Comparison of ENCODE assay signal across 27 cellular contexts in the genomic region with DNA sequence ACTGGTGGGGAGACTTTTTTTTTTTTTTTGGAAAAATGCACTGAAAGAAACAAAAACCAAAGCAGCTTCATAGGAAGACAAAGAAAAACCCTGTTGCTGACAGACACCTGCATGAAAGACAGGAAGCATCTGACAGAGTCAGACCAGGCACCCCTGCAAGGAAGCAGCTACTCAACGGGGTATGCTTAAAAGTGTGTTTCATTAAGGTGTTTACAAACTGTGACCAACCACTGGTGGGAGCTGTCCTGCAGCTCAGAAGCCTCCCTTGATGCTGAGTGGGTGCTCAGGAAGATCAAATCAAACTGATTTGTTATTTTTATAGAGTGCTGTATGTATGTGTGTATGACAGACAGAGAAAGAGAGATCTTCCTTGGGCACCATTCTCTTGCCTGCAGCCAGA. TPM values are rescaled to one million over a fixed set of nuclear protein-coding genes. Genes with fewer than 3 reads are reported as not detected.
A peak's percentile ranks its signal among the peaks of the same experiment; 100 is the strongest.
DNase-seq lines count a peak whose midpoint lies in the region; ATAC-seq, FAIRE-seq and TF ChIP-seq lines count a peak whose summit lies in the region.
"Had no signal": no experiment of that assay in that cellular context is flagged by ENCODE, and none has a peak within 500 bp of the region (broad histone marks: within the 10 kb centered on the region; RNA-seq: fewer than 3 reads in every experiment).

No MANE protein-coding gene starts in this region.

- no peak overlapping the region for H2BK20ac ChIP-seq in H1 (ENCODE audit: low read length)

- H3K18ac ChIP-seq in H1 (ENCODE audit: extremely low read depth, low read length): no peak overlapping the region

- H2BK12ac ChIP-seq in H1 (ENCODE audit: low read depth, low read length): no peak overlapping the region

- TF ChIP-seq CTCF in H1 (IDR thresholded peaks at IDR 0.05; ENCODE audit: control extremely low read depth in 1 of 3, insufficient read depth in 1 of 3, low read depth in 1 of 3, low read length in 3 of 3): peak in 2 of 3 experiments; percentile 12 to 19; a peak in 2 of 4 replicates

- 67% methylated on average over 1 of the region's 1 CpG; no CpG with 5 or more reads in 1 of the 2 experiments for WGBS in H1 (ENCODE audit: extremely low coverage in 1 of 2, insufficient coverage in 1 of 2, insufficient read length in 1 of 2, insufficient replicate concordance in 2 of 2, low coverage in 1 of 2, low lambda C conversion rate in 2 of 2, missing lambda C conversion rate in 1 of 2), 2 experiments
- 6% methylated on average over 1 of the region's 1 CpG for WGBS in thymus

- no peak overlapping the region for H3K9ac ChIP-seq in H1 (replicated peaks in 1 of 4; ENCODE audit: extremely low read depth in 1 of 4, low read depth in 3 of 4, low read length in 3 of 4)
- H3K9ac ChIP-seq: parathyroid adenoma had no signal

- no peaks in the 10 kb centered on the region for H3K4me1 Mint-ChIP-seq in activated naive CD4-positive, alpha-beta T cell treated with anti-CD3 and anti-CD28 coated beads for 36 hours (ENCODE audit: low read depth)
- H3K4me1 Mint-ChIP-seq in activated naive CD4-positive, alpha-beta T cell treated with anti-CD3 and anti-CD28 coated beads, Interleukin-2, amount 10 ng/mL, durations not matched to agents 7 days and 5 days: no peaks in the 10 kb centered on the region
- H3K4me1 Mint-ChIP-seq: activated B cell treated with CpG ODN at 0.5 μM for 24 hours; activated CD4-positive, alpha-beta memory T cell treated with anti-CD3 and anti-CD28 coated beads, Interleukin-2, amount 10 ng/mL, durations not matched to agents 7 days and 5 days; CD14-positive monocyte; memory B cell; natural killer cell; stimulated activated memory B cell treated with anti-CD40 and anti-IgM and Interleukin-4, amounts not matched to agents 10 μg/mL and 1 μg/mL and 100 μg/mL, for 72 hours had no signal

- H3K4me2 ChIP-seq in H1 (ENCODE audit: insufficient read depth in 1 of 2, low read depth in 2 of 2, low read length in 2 of 2): no peak overlapping the region

- no peak overlapping the region for H3K14ac ChIP-seq in H1 (ENCODE audit: insufficient read length)

- H4K5ac ChIP-seq in H1 (ENCODE audit: insufficient read length, low read depth, low read length): no peak overlapping the region

- peaks cover 5% of the 10 kb centered on the region for H3K27me3 Mint-ChIP-seq in activated naive CD4-positive, alpha-beta T cell treated with anti-CD3 and anti-CD28 coated beads for 36 hours (ENCODE audit: low read depth)
- H3K27me3 Mint-ChIP-seq in activated naive CD4-positive, alpha-beta T cell treated with anti-CD3 and anti-CD28 coated beads, Interleukin-2, amount 10 ng/mL, durations not matched to agents 7 days and 5 days: peaks cover 5% of the 10 kb centered on the region

- intact Hi-C loops in activated naive CD4-positive, alpha-beta T cell treated with anti-CD3 and anti-CD28 coated beads for 36 hours (cut with micrococcal nuclease): no loop called here

- H2BK5ac ChIP-seq in H1 (ENCODE audit: low read depth, low read length): no peak overlapping the region

- no peak overlapping the region for H2BK15ac ChIP-seq in H1 (ENCODE audit: low read length)

- CTCF ChIA-PET in activated naive CD4-positive, alpha-beta T cell treated with anti-CD3 and anti-CD28 coated beads for 36 hours (lab: Charles Lee): no interaction called here
- CTCF ChIA-PET in activated naive CD4-positive, alpha-beta T cell treated with anti-CD3 and anti-CD28 coated beads, Interleukin-2, amount 10 ng/mL, durations not matched to agents 7 days and 5 days (lab: Charles Lee): interaction anchor here (0.7 kb wide), 1 partner anchor 697 kb away, joined by 3 read pairs; no protein-coding TSS in a partner anchor
- CTCF ChIA-PET in H1 (lab: Charles Lee; ENCODE audit: partially characterized antibody): interaction anchor here (0.7 to 1.1 kb wide), 8 partner anchors 18 to 975 kb away, joined by 3 to 5 read pairs (median 3); no protein-coding TSS in a partner anchor

- TF ChIP-seq EP300 in H1 (IDR thresholded peaks at IDR 0.05; ENCODE audit: borderline replicate concordance in 1 of 2, low read depth in 2 of 2, low read length in 2 of 2): no peak

- H3K23me2 ChIP-seq in H1 (ENCODE audit: low read depth, low read length): no peaks in the 10 kb centered on the region

- peak; percentile 7 for DNase-seq in activated naive CD4-positive, alpha-beta T cell treated with anti-CD3 and anti-CD28 coated beads for 36 hours
- no peak for DNase-seq in activated naive CD4-positive, alpha-beta T cell treated with anti-CD3 and anti-CD28 coated beads, Interleukin-2, amount 10 ng/mL, durations not matched to agents 7 days and 5 days
- DNase-seq in NCI-H524 treated with DMSO at 0.1 percent for 48 hours (lab: John Stamatoyannopoulos, UW): peak; percentile 26
- DNase-seq in H1 (ENCODE audit: low read depth in 1 of 2, low spot score in 2 of 2): peak in 1 of 2 experiments; percentile 34
- no peak for DNase-seq in activated CD8-positive, alpha-beta memory T cell treated with anti-CD3 and anti-CD28 coated beads, Interleukin-2, amount 50 U/mL, for 4 hours
- no peak for DNase-seq in NCI-H510A (lab: John Stamatoyannopoulos, UW)
- DNase-seq: activated B cell treated with CpG ODN at 0.5 μM for 24 hours; activated CD4-positive, alpha-beta memory T cell treated with anti-CD3 and anti-CD28 coated beads, Interleukin-2, amount 10 ng/mL, durations not matched to agents 7 days and 5 days; activated T-cell treated with anti-CD3 and anti-CD28 coated beads, Interleukin-2, amount 50 U/mL, for 48 hours; DMS53; kidney; natural killer cell; NCI-H1436 treated with DMSO at 0.1 percent for 48 hours; sigmoid colon; SJCRH30; testis had no signal

- H3K4ac ChIP-seq in H1 (replicated peaks; ENCODE audit: insufficient read length, low read depth, low read length): no peak overlapping the region

- no peak overlapping the region for H3K23ac ChIP-seq in H1 (ENCODE audit: insufficient read length)

- H3K4me3 ChIP-seq in H1 (ENCODE audit: extremely low read depth in 1 of 4, insufficient read depth in 2 of 4, low read depth in 3 of 4, low read length in 4 of 4): no peak overlapping the region
- H3K4me3 ChIP-seq in thymus (ENCODE audit: low read length): no peak overlapping the region
- H3K4me3 ChIP-seq: sigmoid colon, SJCRH30, testis had no signal

- no peak overlapping the region for H4K8ac ChIP-seq in H1 (ENCODE audit: extremely low read depth, insufficient read depth, low read length)

- H2AK5ac ChIP-seq in H1 (ENCODE audit: low read depth, low read length): no peak overlapping the region

- H3K27me3 ChIP-seq in H1 (replicated peaks in 1 of 4; ENCODE audit: control insufficient read depth in 3 of 4, extremely low read depth in 1 of 4, insufficient read depth in 3 of 4, low read length in 3 of 4) (no peaks in the 10 kb centered on the region), thymus (ENCODE audit: control insufficient read depth, insufficient read depth) (no peaks in the 10 kb centered on the region)
- H3K27me3 ChIP-seq: sigmoid colon, SJCRH30, testis had no signal

- H3K27ac Mint-ChIP-seq in activated naive CD4-positive, alpha-beta T cell treated with anti-CD3 and anti-CD28 coated beads for 36 hours: no peak overlapping the region
- H3K27ac Mint-ChIP-seq in activated naive CD4-positive, alpha-beta T cell treated with anti-CD3 and anti-CD28 coated beads, Interleukin-2, amount 10 ng/mL, durations not matched to agents 7 days and 5 days: no peak overlapping the region
- H3K27ac Mint-ChIP-seq: activated B cell treated with CpG ODN at 0.5 μM for 24 hours; activated CD4-positive, alpha-beta memory T cell treated with anti-CD3 and anti-CD28 coated beads, Interleukin-2, amount 10 ng/mL, durations not matched to agents 7 days and 5 days; activated naive CD8-positive, alpha-beta T cell; CD14-positive monocyte; memory B cell; natural killer cell; stimulated activated memory B cell treated with anti-CD40 and anti-IgM and Interleukin-4, amounts not matched to agents 10 μg/mL and 1 μg/mL and 100 μg/mL, for 72 hours had no signal

- no peaks in the 10 kb centered on the region for H3K79me2 ChIP-seq in H1 (ENCODE audit: control insufficient read depth in 1 of 2, insufficient read depth in 2 of 2, low read length in 2 of 2)
- H3K79me2 ChIP-seq: parathyroid adenoma had no signal

- no peak for TF ChIP-seq POLR2A in H1 (IDR thresholded peaks at IDR 0.05; ENCODE audit: control extremely low read depth in 1 of 2, low read depth in 2 of 2, low read length in 2 of 2)

- TF ChIP-seq RAD21 in H1 (IDR thresholded peaks at IDR 0.05 in 1 of 2, conservative IDR thresholded peaks at IDR 0.05 in 1 of 2; ENCODE audit: low read depth in 2 of 2, low read length in 2 of 2): peak in 1 of 2 experiments; percentile 45; a peak in 1 of 4 replicates

- H3K4me3 Mint-ChIP-seq in activated naive CD4-positive, alpha-beta T cell treated with anti-CD3 and anti-CD28 coated beads for 36 hours: no peak overlapping the region
- no peak overlapping the region for H3K4me3 Mint-ChIP-seq in activated naive CD4-positive, alpha-beta T cell treated with anti-CD3 and anti-CD28 coated beads, Interleukin-2, amount 10 ng/mL, durations not matched to agents 7 days and 5 days
- H3K4me3 Mint-ChIP-seq: activated B cell treated with CpG ODN at 0.5 μM for 24 hours; activated CD4-positive, alpha-beta memory T cell treated with anti-CD3 and anti-CD28 coated beads, Interleukin-2, amount 10 ng/mL, durations not matched to agents 7 days and 5 days; activated naive CD8-positive, alpha-beta T cell; CD14-positive monocyte; memory B cell; natural killer cell; stimulated activated memory B cell treated with anti-CD40 and anti-IgM and Interleukin-4, amounts not matched to agents 10 μg/mL and 1 μg/mL and 100 μg/mL, for 72 hours had no signal

- H3K27ac ChIP-seq in H1 (ENCODE audit: low read depth, low read length) (no peak overlapping the region), thymus (ENCODE audit: low read depth) (peak overlapping the region; percentile 20)
- H3K27ac ChIP-seq: parathyroid adenoma, sigmoid colon, SJCRH30, testis had no signal

- H3K36me3 ChIP-seq in H1 (ENCODE audit: control insufficient read depth in 2 of 4, insufficient read depth in 4 of 4, low read length in 3 of 4) (no peaks in the 10 kb centered on the region), thymus (ENCODE audit: control insufficient read depth, insufficient read depth) (no peaks in the 10 kb centered on the region)
- H3K36me3 ChIP-seq: sigmoid colon, SJCRH30 had no signal

- no peaks in the 10 kb centered on the region for H3K36me3 Mint-ChIP-seq in activated naive CD4-positive, alpha-beta T cell treated with anti-CD3 and anti-CD28 coated beads for 36 hours (ENCODE audit: low read depth)
- H3K36me3 Mint-ChIP-seq in activated naive CD4-positive, alpha-beta T cell treated with anti-CD3 and anti-CD28 coated beads, Interleukin-2, amount 10 ng/mL, durations not matched to agents 7 days and 5 days: no peaks in the 10 kb centered on the region
- H3K36me3 Mint-ChIP-seq: activated naive CD8-positive, alpha-beta T cell; CD14-positive monocyte; memory B cell; natural killer cell; stimulated activated memory B cell treated with anti-CD40 and anti-IgM and Interleukin-4, amounts not matched to agents 10 μg/mL and 1 μg/mL and 100 μg/mL, for 72 hours had no signal

- H2AFZ ChIP-seq in H1 (ENCODE audit: low read length): peak overlapping the region; percentile 21; the same call in 1 of the 2 replicates
- H2AFZ ChIP-seq: parathyroid adenoma had no signal

- POLR2A ChIA-PET in H1 (lab: Charles Lee; ENCODE audit: partially characterized antibody): interaction anchor here (0.6 kb wide), 1 partner anchor 29 kb away, joined by 3 read pairs; no protein-coding TSS in a partner anchor

- H3K9me3 ChIP-seq in H1 (ENCODE audit: insufficient read depth in 2 of 2, low read depth in 1 of 2, low read length in 1 of 2) (no peaks in the 10 kb centered on the region), thymus (ENCODE audit: control insufficient read depth) (no peaks in the 10 kb centered on the region)
- H3K9me3 ChIP-seq: sigmoid colon, SJCRH30, testis had no signal

- H3K4me1 ChIP-seq in H1 (replicated peaks in 1 of 4; ENCODE audit: control insufficient read depth in 3 of 4, insufficient read depth in 4 of 4, low read length in 3 of 4): peaks cover 2 to 16% (median 7%) of the 10 kb centered on the region in 4 experiments; a peak in 5 of 7 replicates
- H3K4me1 ChIP-seq in thymus (ENCODE audit: control insufficient read depth, insufficient read depth, low read length): no peaks in the 10 kb centered on the region
- H3K4me1 ChIP-seq: parathyroid adenoma, sigmoid colon, SJCRH30, testis had no signal

- H3K56ac ChIP-seq in H1 (replicated peaks; ENCODE audit: insufficient read length, low read depth, low read length): no peak overlapping the region

- no peaks in the 10 kb centered on the region for H4K20me1 ChIP-seq in H1 (replicated peaks in 1 of 2; ENCODE audit: control insufficient read depth in 1 of 2, insufficient read depth in 2 of 2, low read length in 2 of 2)

- FAIRE-seq in H1 (lab: Jason Lieb, UNC): no peak
- FAIRE-seq: colon, HTR-8/SVneo, kidney had no signal

- no peak overlapping the region for H4K91ac ChIP-seq in H1 (replicated peaks; ENCODE audit: insufficient read length, low read length)

- H2BK120ac ChIP-seq in H1 (replicated peaks; ENCODE audit: low read depth, low read length): no peak overlapping the region

- H3K79me1 ChIP-seq in H1 (ENCODE audit: low read depth, low read length): no peaks in the 10 kb centered on the region

- H3K9me3 Mint-ChIP-seq in activated naive CD4-positive, alpha-beta T cell treated with anti-CD3 and anti-CD28 coated beads for 36 hours: no peaks in the 10 kb centered on the region
- H3K9me3 Mint-ChIP-seq in activated naive CD4-positive, alpha-beta T cell treated with anti-CD3 and anti-CD28 coated beads, Interleukin-2, amount 10 ng/mL, durations not matched to agents 7 days and 5 days: no peaks in the 10 kb centered on the region
- H3K9me3 Mint-ChIP-seq: activated B cell treated with CpG ODN at 0.5 μM for 24 hours; activated CD4-positive, alpha-beta memory T cell treated with anti-CD3 and anti-CD28 coated beads, Interleukin-2, amount 10 ng/mL, durations not matched to agents 7 days and 5 days; memory B cell; natural killer cell had no signal

- ATAC-seq in HG02870 (IDR thresholded peaks at IDR 0.05; ENCODE audit: unreplicated experiment): no peak
- ATAC-seq: natural killer cell; stimulated activated memory B cell treated with anti-CD40 and anti-IgM and Interleukin-4, amounts not matched to agents 10 μg/mL and 1 μg/mL and 100 μg/mL, for 72 hours had no signal

RNA-seq across cellular contexts. Expression of a gene that starts 34.7 kb away (rescaled TPM):
- not detected for total RNA-seq in activated naive CD4-positive, alpha-beta T cell treated with anti-CD3 and anti-CD28 coated beads for 36 hours
- total RNA-seq in H1 (2021; fragmentation: NEBNext Ultra II Directional; extraction: Animal tissue kit (Norgen Biotek cat#: 25700)): not detected in 2 replicates
- polyA plus RNA-seq in H1 (2011; rRNA removed) (not detected in 2 replicates), thymus (0.02 TPM)
- not detected for polyA plus RNA-seq in H1 (2011; cell fraction: cytosol; rRNA removed)
- polyA plus RNA-seq in H1 (2011; cell fraction: nucleus; rRNA removed): 0.07 TPM
- not detected in 4 replicates for polyA plus RNA-seq in H1 (2012, experiment 1 of 2)
- not detected for polyA plus RNA-seq in H1 (2012, experiment 2 of 2)
- not detected for polyA plus RNA-seq in H1 (2013, experiment 1 of 2)
- polyA plus RNA-seq in H1 (2013, experiment 2 of 2): not detected
- polyA minus RNA-seq in H1 (2011; rRNA and poly(A)+ RNA removed): 0.38 TPM in 1 of 2 replicates, not detected in the other
- not detected for polyA minus RNA-seq in H1 (2011; cell fraction: cytosol; rRNA and poly(A)+ RNA removed)
- polyA minus RNA-seq in H1 (2011; cell fraction: nucleus; rRNA and poly(A)+ RNA removed): 0.40 TPM
- total RNA-seq: A673; activated B cell treated with CpG ODN at 0.5 μM for 24 hours; activated CD4-positive, alpha-beta memory T cell treated with anti-CD3 and anti-CD28 coated beads, Interleukin-2, amount 10 ng/mL, durations not matched to agents 7 days and 5 days; kidney; natural killer cell; SJCRH30; T-helper 2 cell treated with Interferon-gamma antibody and Interleukin-4, amounts not matched to agents 100 ng/mL and 5 ng/mL, for 36 hours had no signal
- polyA plus RNA-seq: CD14-positive monocyte, sigmoid colon had no signal

Comparison
In these comparisons a context has a peak if more than half of its experiments do, and no peak if none do; other contexts are left out.
1. DNase-seq: peak in activated naive CD4-positive, alpha-beta T cell treated with anti-CD3 and anti-CD28 coated beads for 36 hours (single experiment) and NCI-H524 treated with DMSO at 0.1 percent for 48 hours (single experiment); none in activated naive CD4-positive, alpha-beta T cell treated with anti-CD3 and anti-CD28 coated beads, Interleukin-2, amount 10 ng/mL, durations not matched to agents 7 days and 5 days (single experiment), activated CD8-positive, alpha-beta memory T cell treated with anti-CD3 and anti-CD28 coated beads, Interleukin-2, amount 50 U/mL, for 4 hours (single experiment) and NCI-H510A (single experiment).